Comparison of ENCODE assay signal across 8 cellular contexts in genomic region chr21:39350094-39351006, GRCh38. TPM values are rescaled to one million over a fixed set of nuclear protein-coding genes. Genes with fewer than 3 reads are reported as not detected.
A peak's percentile ranks its signal among the peaks of the same experiment; 100 is the strongest.
DNase-seq lines count a peak whose midpoint lies in the region; ATAC-seq and TF ChIP-seq lines count a peak whose summit lies in the region.

No MANE protein-coding gene starts in this region.

- H2AFZ ChIP-seq in OCI-LY1 (ENCODE audit: low read length) (no peak overlapping the region; the same call in 1 of the 2 replicates), neural cell (ENCODE audit: low read depth, low read length) (peak overlapping the region; percentile 93)

- TF ChIP-seq EP300 in neural cell (conservative IDR thresholded peaks at IDR 0.05; ENCODE audit: poor library complexity, severe bottlenecking) = no peak

- H3K27me3 ChIP-seq in CD4-positive, alpha-beta T cell (ENCODE audit: control insufficient read depth, insufficient read depth, low read length) = no peaks in the 10 kb centered on the region
- no peaks in the 10 kb centered on the region for H3K27me3 ChIP-seq in OCI-LY1 (ENCODE audit: insufficient read depth, low read length)
- H3K27me3 ChIP-seq in ectodermal cell (ENCODE audit: control insufficient read depth, insufficient read depth, low read length, poor library complexity, severe bottlenecking) = no peaks in the 10 kb centered on the region
- H3K27me3 ChIP-seq in neural cell (ENCODE audit: insufficient read depth, low read depth, low read length) = no peaks in the 10 kb centered on the region

- H3K27me3 Mint-ChIP-seq in CD4-positive, alpha-beta T cell = peaks cover 6% of the 10 kb centered on the region

- no peak for DNase-seq in CD4-positive, alpha-beta T cell
- DNase-seq in UCSD-AML1 (lab: John Stamatoyannopoulos, UW; ENCODE audit: unreplicated experiment) (no peak), NCI-H1436 treated with DMSO at 0.1 percent for 48 hours (lab: John Stamatoyannopoulos, UW) (no peak), activated gamma-delta T cell treated with Interleukin-2 at 50 U/mL for 16 hours (no peak), T-helper 9 cell (no peak)

- H3K4me1 Mint-ChIP-seq in CD4-positive, alpha-beta T cell (ENCODE audit: low read depth) = peaks cover 34% of the 10 kb centered on the region

- H3K9me2 ChIP-seq in OCI-LY1 (ENCODE audit: low read depth, low read length) (no peaks in the 10 kb centered on the region), neural cell (ENCODE audit: insufficient read depth, low read length) (no peaks in the 10 kb centered on the region)

- peaks cover 35% of the 10 kb centered on the region for H3K4me1 ChIP-seq in OCI-LY1 (ENCODE audit: insufficient read depth, low read length, severe bottlenecking)
- H3K4me1 ChIP-seq in ectodermal cell (ENCODE audit: control insufficient read depth, insufficient read depth, low read length) = peaks cover 18% of the 10 kb centered on the region

- peak overlapping the region; percentile 96 for H3K4me3 Mint-ChIP-seq in CD4-positive, alpha-beta T cell

- no peaks in the 10 kb centered on the region for H3K9me3 ChIP-seq in CD4-positive, alpha-beta T cell (ENCODE audit: control insufficient read depth, low read length)
- H3K9me3 ChIP-seq in OCI-LY1 (ENCODE audit: low read length) = no peaks in the 10 kb centered on the region
- no peaks in the 10 kb centered on the region for H3K9me3 ChIP-seq in ectodermal cell (ENCODE audit: control insufficient read depth, low read length)
- no peaks in the 10 kb centered on the region for H3K9me3 ChIP-seq in neural cell (ENCODE audit: low read length)

- H3K9ac ChIP-seq in OCI-LY1 (ENCODE audit: low read length) (peak overlapping the region; percentile 86), neural cell (ENCODE audit: low read length) (peak overlapping the region; percentile 76)

- peaks cover 35% of the 10 kb centered on the region for H3K36me3 Mint-ChIP-seq in CD4-positive, alpha-beta T cell (ENCODE audit: low read depth)

- H3K27ac ChIP-seq in CD4-positive, alpha-beta T cell (ENCODE audit: low read depth, low read length) = peak overlapping the region; percentile 90
- H3K27ac ChIP-seq in OCI-LY1 (ENCODE audit: low read depth, low read length, poor library complexity, severe bottlenecking) (peak overlapping the region; percentile 80), ectodermal cell (ENCODE audit: insufficient read depth, low read depth, low read length, poor library complexity, severe bottlenecking) (no peak overlapping the region), neural cell (ENCODE audit: low read length) (peak overlapping the region; percentile 93)

- H3K79me2 ChIP-seq in OCI-LY1 (ENCODE audit: insufficient read depth, low read length) (peaks cover 29% of the 10 kb centered on the region), neural cell (replicated peaks; ENCODE audit: insufficient read depth, low read length) (peaks cover 29% of the 10 kb centered on the region)

- H3F3A ChIP-seq in OCI-LY1 (ENCODE audit: insufficient read depth, low read length) (no peaks in the 10 kb centered on the region), neural cell (ENCODE audit: insufficient read depth, low read length, poor library complexity, severe bottlenecking) (peaks cover 2% of the 10 kb centered on the region)

- no peak for ATAC-seq in CD4-positive, alpha-beta T cell (ENCODE audit: poor library complexity)

- peak overlapping the region; percentile 78 for H3K4me2 ChIP-seq in OCI-LY1 (ENCODE audit: low read length)
- H3K4me2 ChIP-seq in neural cell (ENCODE audit: low read length) = peak overlapping the region; percentile 15

- intact Hi-C loops in CD4-positive, alpha-beta T cell (cut with DNase I, micrococcal nuclease) = loop anchor here in 1 of 2 experiments (2.0 kb wide), 2 partner anchors 28 to 94 kb away; partner anchors contain the start of gene LCA5L

- TF ChIP-seq RAD21 in neural cell (conservative IDR thresholded peaks at IDR 0.05) = no peak

- peak overlapping the region; percentile 74 for H3K4me3 ChIP-seq in OCI-LY1 (ENCODE audit: low read depth, low read length, poor library complexity, severe bottlenecking)
- H3K4me3 ChIP-seq in ectodermal cell (ENCODE audit: insufficient read depth, low read depth, low read length) = peak overlapping the region; percentile 64
- peak overlapping the region; percentile 69 for H3K4me3 ChIP-seq in neural cell (ENCODE audit: low read length)

- WGBS in ectodermal cell, 2 experiments = 83 to 87% methylated on average over 15 to 19 of the region's 19 CpGs

- H3K36me3 ChIP-seq in OCI-LY1 (ENCODE audit: insufficient read depth, low read length) = peaks cover 30% of the 10 kb centered on the region
- peaks cover 7% of the 10 kb centered on the region for H3K36me3 ChIP-seq in ectodermal cell (ENCODE audit: control insufficient read depth, insufficient read depth, low read length)
- H3K36me3 ChIP-seq in neural cell (ENCODE audit: insufficient read depth, low read length) = no peaks in the 10 kb centered on the region

- CTCF ChIA-PET in CD4-positive, alpha-beta T cell (lab: Charles Lee) = interaction anchor here (2.0 kb wide), 1 partner anchor 30 kb away, joined by 4 read pairs; a partner anchor contains a TSS

- peak overlapping the region; percentile 99 for H3K27ac Mint-ChIP-seq in CD4-positive, alpha-beta T cell

- no peak for TF ChIP-seq CTCF in CD4-positive, alpha-beta T cell (IDR thresholded peaks at IDR 0.05)
- TF ChIP-seq CTCF in OCI-LY1 (IDR thresholded peaks at IDR 0.05; ENCODE audit: low read length) (no peak), neural cell (IDR thresholded peaks at IDR 0.05; ENCODE audit: poor library complexity, severe bottlenecking) (no peak)

- peaks cover 5% of the 10 kb centered on the region; the same call in 1 of the 2 replicates for H4K20me1 ChIP-seq in OCI-LY1 (ENCODE audit: insufficient read depth, low read length)
- H4K20me1 ChIP-seq in neural cell (ENCODE audit: insufficient read depth) = peaks cover 7% of the 10 kb centered on the region

- H3K9me3 Mint-ChIP-seq in CD4-positive, alpha-beta T cell = no peaks in the 10 kb centered on the region

- POLR2A ChIA-PET in CD4-positive, alpha-beta T cell (lab: Charles Lee) = interaction anchor here (0.7 to 7.2 kb wide), 7 partner anchors 8 to 167 kb away, joined by 3 to 201 read pairs (median 23); partner anchors contain the start of genes BRWD1 and PSMG1

TF ChIP-seq in neural cell, 6 proteins besides CTCF, POLR2A, EP300 and RAD21:
- TF ChIP-seq TAF1 (IDR thresholded peaks at IDR 0.05; ENCODE audit: low read depth) = no peak
- no peak for TF ChIP-seq EZH2 (IDR thresholded peaks at IDR 0.05; ENCODE audit: borderline replicate concordance, insufficient read depth, low read length, poor library complexity, severe bottlenecking)
- TF ChIP-seq MXI1 (conservative IDR thresholded peaks at IDR 0.05; ENCODE audit: poor library complexity, severe bottlenecking) = no peak
- TF ChIP-seq POLR2AphosphoS5 (IDR thresholded peaks at IDR 0.05) = no peak
- TF ChIP-seq SMC3 (conservative IDR thresholded peaks at IDR 0.05; ENCODE audit: poor library complexity) = no peak
- no peak for TF ChIP-seq REST (IDR thresholded peaks at IDR 0.05; ENCODE audit: borderline replicate concordance)

RNA-seq across cellular contexts. Expression of gene HMGN1, which starts 1.5 kb away (rescaled TPM):
- total RNA-seq in CD4-positive, alpha-beta T cell = 100 to 1,000 TPM; 256 to 262 TPM
- polyA plus RNA-seq in ectodermal cell (2013, experiment 1 of 4) = 558 TPM
- 551 TPM for polyA plus RNA-seq in ectodermal cell (2013, experiment 2 of 4)
- 530 TPM for polyA plus RNA-seq in ectodermal cell (2013, experiment 3 of 4)
- polyA plus RNA-seq in ectodermal cell (2013, experiment 4 of 4) = 559 TPM
- 1,995 and 2,070 TPM in 2 replicates for polyA plus RNA-seq in neural cell
- 339 and 402 TPM in 2 replicates for polyA minus RNA-seq in neural cell

RNA-seq across cellular contexts. Expression of gene BRWD1, which starts 36.9 kb away (rescaled TPM):
- 10 to 100 TPM; 84.7 to 92.2 TPM for total RNA-seq in CD4-positive, alpha-beta T cell
- 27.2 TPM for polyA plus RNA-seq in ectodermal cell (2013, experiment 1 of 4)
- polyA plus RNA-seq in ectodermal cell (2013, experiment 2 of 4) = 31.7 TPM
- polyA plus RNA-seq in ectodermal cell (2013, experiment 3 of 4) = 26.0 TPM
- polyA plus RNA-seq in ectodermal cell (2013, experiment 4 of 4) = 33.3 TPM
- polyA plus RNA-seq in neural cell = 206 and 246 TPM in 2 replicates
- 320 and 344 TPM in 2 replicates for polyA minus RNA-seq in neural cell
